ENCODE assay signal across 1 cellular context in genomic region chr16:54454616-54455015, GRCh38.
TF ChIP-seq lines count a peak whose summit lies in the region.

No MANE protein-coding gene starts in this region.

TF ChIP-seq in HepG2, 621 proteins besides CTCF, POLR2A, EP300 and RAD21 (continued from another document):
- no peak for TF ChIP-seq ARID3A (IDR thresholded peaks at IDR 0.05; ENCODE audit: low read depth, low read length)
- no peak for TF ChIP-seq RARG (CRISPR knock-in tag; IDR thresholded peaks at IDR 0.05; ENCODE audit: low read depth)
- no peak for TF ChIP-seq PTBP1 (IDR thresholded peaks at IDR 0.05; ENCODE audit: low read depth, low read length, poor library complexity, severe bottlenecking)
- TF ChIP-seq ZNF816 (CRISPR knock-in tag; IDR thresholded peaks at IDR 0.05; ENCODE audit: borderline replicate concordance) = no peak
- no peak for TF ChIP-seq HNF4G (IDR thresholded peaks at IDR 0.05; ENCODE audit: borderline replicate concordance, low read depth, low read length)
- no peak for TF ChIP-seq HNF4G (CRISPR knock-in tag; IDR thresholded peaks at IDR 0.05; ENCODE audit: borderline replicate concordance, low read depth)
- TF ChIP-seq AHDC1 (CRISPR knock-in tag; IDR thresholded peaks at IDR 0.05; ENCODE audit: borderline replicate concordance) = no peak
- no peak for TF ChIP-seq MAFG (CRISPR knock-in tag; IDR thresholded peaks at IDR 0.05)
- TF ChIP-seq ZNF781 (CRISPR knock-in tag; IDR thresholded peaks at IDR 0.05; ENCODE audit: borderline replicate concordance, not compliant biosample characterization) = no peak
- TF ChIP-seq ZNF709 (CRISPR knock-in tag; IDR thresholded peaks at IDR 0.05) = no peak
- no peak for TF ChIP-seq CHD4 (IDR thresholded peaks at IDR 0.05; ENCODE audit: borderline replicate concordance, low read length)
- TF ChIP-seq KMT2A (CRISPR knock-in tag; IDR thresholded peaks at IDR 0.05) = no peak
- no peak for TF ChIP-seq NFE2L1 (CRISPR knock-in tag; IDR thresholded peaks at IDR 0.05; ENCODE audit: borderline replicate concordance)
- TF ChIP-seq ZNF326 (CRISPR knock-in tag; IDR thresholded peaks at IDR 0.05; ENCODE audit: borderline replicate concordance) = no peak
- TF ChIP-seq ZNF382 (CRISPR knock-in tag; IDR thresholded peaks at IDR 0.05; ENCODE audit: borderline replicate concordance) = no peak
- TF ChIP-seq POGK (CRISPR knock-in tag; conservative IDR thresholded peaks at IDR 0.05) = no peak
- no peak for TF ChIP-seq ZIK1 (CRISPR knock-in tag; IDR thresholded peaks at IDR 0.05; ENCODE audit: borderline replicate concordance, low read depth)
